ENCODE assay signal across 3 cellular contexts in genomic region chr5:15611008-15611407, GRCh38.
TF ChIP-seq lines count a peak whose summit lies in the region.

No MANE protein-coding gene starts in this region.

TF ChIP-seq in A549, 52 proteins besides CTCF, POLR2A, EP300 and RAD21:
- TF ChIP-seq CEBPB (IDR thresholded peaks at IDR 0.05) (peak; percentile 69 to 78; a peak in 3 of 4 replicates), HOXB13 (CRISPR knock-in tag; IDR thresholded peaks at IDR 0.05; ENCODE audit: low read depth) (no peak), NR3C1 (IDR thresholded peaks at IDR 0.05) (no peak), JUN (IDR thresholded peaks at IDR 0.05) (no peak), CBX8 (IDR thresholded peaks at IDR 0.05) (no peak), HOXA7 (CRISPR knock-in tag; IDR thresholded peaks at IDR 0.05) (no peak)
TF ChIP-seq in A549: peak in this region for 1.

TF ChIP-seq in IMR-90, 13 proteins besides CTCF, POLR2A, EP300 and RAD21:
- TF ChIP-seq CEBPB (IDR thresholded peaks at IDR 0.05; ENCODE audit: low read depth, low read length) (peak; percentile 93), RFX5 (IDR thresholded peaks at IDR 0.05; ENCODE audit: low read depth, low read length) (no peak)

TF ChIP-seq in H1, 55 proteins besides CTCF, POLR2A, EP300 and RAD21:
- TF ChIP-seq MAX (IDR thresholded peaks at IDR 0.05), result no peak
- peak; percentile 96 for TF ChIP-seq CEBPB (IDR thresholded peaks at IDR 0.05; ENCODE audit: low read depth, low read length)
